9 cellular contexts compared by ENCODE assay signal in the genomic region with DNA sequence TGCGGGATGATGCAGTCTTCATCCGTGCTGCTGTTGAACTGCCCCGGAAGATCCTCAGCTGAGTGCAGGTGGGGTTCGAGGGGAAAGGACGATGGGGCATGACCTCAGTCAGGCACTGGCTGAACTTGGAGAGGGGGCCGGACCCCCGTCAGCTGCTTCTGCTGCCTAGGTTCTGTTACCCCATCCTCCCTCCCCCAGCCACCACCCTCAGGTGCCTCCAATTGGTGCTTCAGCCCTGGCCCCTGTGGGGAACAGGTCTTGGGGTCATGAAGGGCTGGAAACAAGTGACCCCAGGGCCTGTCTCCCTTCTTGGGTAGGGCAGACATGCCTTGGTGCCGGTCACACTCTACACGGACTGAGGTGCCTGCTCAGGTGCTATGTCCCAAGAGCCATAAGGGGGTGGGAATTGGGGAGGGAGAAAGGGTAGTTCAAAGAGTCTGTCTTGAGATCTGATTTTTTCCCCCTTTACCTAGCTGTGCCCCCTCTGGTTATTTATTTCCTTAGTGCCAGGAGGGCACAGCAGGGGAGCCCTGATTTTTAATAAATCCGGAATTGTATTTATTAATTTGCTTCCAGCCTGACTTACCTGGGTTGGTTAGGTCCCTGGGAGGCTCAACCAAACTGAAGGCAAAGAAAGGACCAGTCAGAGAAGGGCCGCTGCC. TPM values are rescaled to one million over a fixed set of nuclear protein-coding genes. Genes with fewer than 3 reads are reported as not detected.
DNase-seq lines count a peak whose midpoint lies in the region; ATAC-seq and TF ChIP-seq lines count a peak whose summit lies in the region.
"Had no signal": no experiment of that assay in that cellular context is flagged by ENCODE, and none has a peak within 500 bp of the region (broad histone marks: within the 10 kb centered on the region; RNA-seq: fewer than 3 reads in every experiment).

No MANE protein-coding gene starts in this region.

- H3K9me3 Mint-ChIP-seq in stimulated activated naive CD8-positive, alpha-beta T cell treated with anti-CD3 and anti-CD28 coated beads, Interleukin-15, Interleukin-2, amounts not matched to agents 100 ng/mL and 50 ng/mL, for 24 hours: no peaks in the 10 kb centered on the region

- no peak for TF ChIP-seq CTCF in VCaP (conservative IDR thresholded peaks at IDR 0.05)

- no peaks in the 10 kb centered on the region for H3K27me3 Mint-ChIP-seq in stimulated activated naive CD8-positive, alpha-beta T cell treated with anti-CD3 and anti-CD28 coated beads, Interleukin-15, Interleukin-2, amounts not matched to agents 100 ng/mL and 50 ng/mL, for 24 hours

- ATAC-seq in GM21825 (IDR thresholded peaks at IDR 0.05; ENCODE audit: unreplicated experiment): no peak

- H3K4me1 Mint-ChIP-seq in stimulated activated naive CD8-positive, alpha-beta T cell treated with anti-CD3 and anti-CD28 coated beads, Interleukin-15, Interleukin-2, amounts not matched to agents 100 ng/mL and 50 ng/mL, for 24 hours (ENCODE audit: low read depth): peaks cover 28% of the 10 kb centered on the region

- peak overlapping the region; percentile 99 for H3K27ac ChIP-seq in VCaP
- H3K27ac ChIP-seq: psoas muscle had no signal

- peaks cover 49% of the 10 kb centered on the region for H3K36me3 Mint-ChIP-seq in stimulated activated naive CD8-positive, alpha-beta T cell treated with anti-CD3 and anti-CD28 coated beads, Interleukin-15, Interleukin-2, amounts not matched to agents 100 ng/mL and 50 ng/mL, for 24 hours (ENCODE audit: low read depth)

- DNase-seq in activated CD4-positive, CD25-positive, alpha-beta regulatory T cell treated with anti-CD3 and anti-CD28 coated beads, Interleukin-2, amount 50 U/mL, for 72 hours: peak; percentile 25
- no peak for DNase-seq in activated CD4-positive, CD25-positive, alpha-beta regulatory T cell (lab: John Stamatoyannopoulos, UW)
- DNase-seq in islet precursor cell (peak; percentile 62), cerebellum (ENCODE audit: low spot score) (no peak), NCI-H1694 (lab: John Stamatoyannopoulos, UW) (no peak)

- no peak overlapping the region for H3K27ac Mint-ChIP-seq in stimulated activated naive CD8-positive, alpha-beta T cell treated with anti-CD3 and anti-CD28 coated beads, Interleukin-15, Interleukin-2, amounts not matched to agents 100 ng/mL and 50 ng/mL, for 24 hours

- peak overlapping the region; percentile 52 for H3K4me3 Mint-ChIP-seq in stimulated activated naive CD8-positive, alpha-beta T cell treated with anti-CD3 and anti-CD28 coated beads, Interleukin-15, Interleukin-2, amounts not matched to agents 100 ng/mL and 50 ng/mL, for 24 hours

RNA-seq across cellular contexts. Expression of gene TRAF4, which starts 5.8 kb away (rescaled TPM):
- 32.8 TPM for total RNA-seq in cerebellum

RNA-seq across cellular contexts. Expression of gene NEK8, which starts 21.1 kb away (rescaled TPM):
- 2.2 TPM for total RNA-seq in cerebellum

RNA-seq across cellular contexts. Expression of gene TLCD1, which starts 23.6 kb away (rescaled TPM):
- 1.5 TPM for total RNA-seq in cerebellum

RNA-seq across cellular contexts. Expression of gene RPL23A, which starts 29.9 kb away (rescaled TPM):
- 170 TPM for total RNA-seq in cerebellum

RNA-seq across cellular contexts. Expression of gene RAB34, which starts 32.0 kb away (rescaled TPM):
- total RNA-seq in cerebellum: 17.4 TPM

Comparison
In these comparisons a context has a peak if more than half of its experiments do, and no peak if none do; other contexts are left out.
1. DNase-seq: peak in activated CD4-positive, CD25-positive, alpha-beta regulatory T cell treated with anti-CD3 and anti-CD28 coated beads, Interleukin-2, amount 50 U/mL, for 72 hours (single experiment) and islet precursor cell (single experiment); none in activated CD4-positive, CD25-positive, alpha-beta regulatory T cell (0 of 4), cerebellum (single experiment) and NCI-H1694 (single experiment).